Comparison of ENCODE assay signal across 1 cellular context in genomic region chr11:116461789-116462188, GRCh38.
TF ChIP-seq lines count a peak whose summit lies in the region.

No MANE protein-coding gene starts in this region.

TF ChIP-seq in WTC11, 78 proteins besides CTCF, POLR2A, EP300 and RAD21 (continued from another document):
- TF ChIP-seq ZNF425 (CRISPR knock-in tag; conservative IDR thresholded peaks at IDR 0.05) (no peak), MLX (CRISPR knock-in tag; IDR thresholded peaks at IDR 0.05) (no peak), ZNF532 (CRISPR knock-in tag; IDR thresholded peaks at IDR 0.05; ENCODE audit: borderline replicate concordance) (no peak)
- TF ChIP-seq, protein P1, sequence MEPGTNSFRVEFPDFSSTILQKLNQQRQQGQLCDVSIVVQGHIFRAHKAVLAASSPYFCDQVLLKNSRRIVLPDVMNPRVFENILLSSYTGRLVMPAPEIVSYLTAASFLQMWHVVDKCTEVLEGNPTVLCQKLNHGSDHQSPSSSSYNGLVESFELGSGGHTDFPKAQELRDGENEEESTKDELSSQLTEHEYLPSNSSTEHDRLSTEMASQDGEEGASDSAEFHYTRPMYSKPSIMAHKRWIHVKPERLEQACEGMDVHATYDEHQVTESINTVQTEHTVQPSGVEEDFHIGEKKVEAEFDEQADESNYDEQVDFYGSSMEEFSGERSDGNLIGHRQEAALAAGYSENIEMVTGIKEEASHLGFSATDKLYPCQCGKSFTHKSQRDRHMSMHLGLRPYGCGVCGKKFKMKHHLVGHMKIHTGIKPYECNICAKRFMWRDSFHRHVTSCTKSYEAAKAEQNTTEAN (CRISPR knock-in tag; IDR thresholded peaks at IDR 0.05): no peak
